12 cellular contexts compared by ENCODE assay signal in genomic region chr12:116524964-116525379, GRCh38. TPM values are rescaled to one million over a fixed set of nuclear protein-coding genes. Genes with fewer than 3 reads are reported as not detected.
DNase-seq lines count a peak whose midpoint lies in the region; ATAC-seq and TF ChIP-seq lines count a peak whose summit lies in the region.
"Had no signal": no experiment of that assay in that cellular context is flagged by ENCODE, and none has a peak within 500 bp of the region (broad histone marks: within the 10 kb centered on the region; RNA-seq: fewer than 3 reads in every experiment).

No MANE protein-coding gene starts in this region.

- H4K20me1 ChIP-seq in GM23248 (ENCODE audit: insufficient read depth) = no peaks in the 10 kb centered on the region

- TF ChIP-seq CTCF in adrenal gland (IDR thresholded peaks at IDR 0.05) = no peak

- H3K36me3 ChIP-seq in GM23248 (ENCODE audit: low read depth) (no peaks in the 10 kb centered on the region), adrenal gland (replicated peaks in 1 of 2) (no peaks in the 10 kb centered on the region)

- peak overlapping the region; percentile 80 for H3K4me2 ChIP-seq in GM23248 (ENCODE audit: unreplicated experiment)
- H3K4me2 ChIP-seq: KMS-11 had no signal

- peak overlapping the region; percentile 41; the same call in 1 of the 2 replicates for H3K4me3 ChIP-seq in GM23248
- H3K4me3 ChIP-seq in skeletal muscle cell (ENCODE audit: low read depth, low read length) = peak overlapping the region; percentile 7
- H3K4me3 ChIP-seq in adrenal gland = no peak overlapping the region

- H3F3A ChIP-seq in GM23248 (ENCODE audit: insufficient read depth) = peaks cover 60% of the 10 kb centered on the region

- H3K79me2 ChIP-seq in GM23248 (ENCODE audit: insufficient read depth) = no peaks in the 10 kb centered on the region

- in situ Hi-C loops in GM23248 (cut with MboI) = no loop called here

- no peak overlapping the region; the same call in 1 of the 2 replicates for H2AFZ ChIP-seq in GM23248

- ATAC-seq in SK-N-SH treated with all-trans-retinoic acid at 6 μM for 48 hours = peak; percentile 50
- ATAC-seq: naive thymus-derived CD8-positive, alpha-beta T cell had no signal

- 45% methylated on average over 4 of the region's 4 CpGs for WGBS in GM23248 (ENCODE audit: low coverage in 1 of 2, low lambda C conversion rate in 2 of 2, missing lambda C conversion rate in 2 of 2), 2 experiments
- WGBS in adrenal gland, 4 donors = 58 to 70% (median 65%) methylated on average over 4 of the region's 4 CpGs

- intact Hi-C loops in adrenal gland (cut with DNase I) = no loop called here

- 0 out of 2 replicates have a peak overlapping the region, but pooled peaks have one; percentile 89 for H3K27ac ChIP-seq in GM23248
- H3K27ac ChIP-seq in adrenal gland = no peak overlapping the region
- H3K27ac ChIP-seq: KMS-11 had no signal

- peak overlapping the region; percentile 70; the same call in 1 of the 2 replicates for H3K9ac ChIP-seq in GM23248
- H3K9ac ChIP-seq: KMS-11 had no signal

- H3K4me1 ChIP-seq in GM23248 (ENCODE audit: insufficient read depth) = peaks cover 61% of the 10 kb centered on the region
- peaks cover 0 to 11% of the 10 kb centered on the region in 2 donors for H3K4me1 ChIP-seq in adrenal gland (replicated peaks in 1 of 2)

- DNase-seq in GM23248 (peak; percentile 49), fibroblast of peridontal ligament (ENCODE audit: extremely low read depth) (peak; percentile 45), skeletal muscle cell (ENCODE audit: low read depth) (peak; percentile 29), NOMO-1 (lab: John Stamatoyannopoulos, UW; ENCODE audit: unreplicated experiment in 2 of 2) (no peak), adrenal gland (no peak), NCI-H2107 treated with DMSO at 0.1 percent for 48 hours (lab: John Stamatoyannopoulos, UW; ENCODE audit: unreplicated experiment) (no peak), SIG-M5 (lab: John Stamatoyannopoulos, UW) (no peak)
- DNase-seq: DMS153; naive thymus-derived CD8-positive, alpha-beta T cell; stimulated activated CD4-positive, alpha-beta T cell treated with anti-CD3 and anti-CD28 coated beads, Interleukin-4, amount 100 ng/mL, for 4 hours had no signal

- no peaks in the 10 kb centered on the region for H3K9me2 ChIP-seq in GM23248 (ENCODE audit: insufficient read depth)

- H3K27me3 ChIP-seq in GM23248 (replicated peaks; ENCODE audit: insufficient read depth) (no peaks in the 10 kb centered on the region), adrenal gland (no peaks in the 10 kb centered on the region)

- H3K9me3 ChIP-seq in GM23248 (ENCODE audit: low read depth) (no peaks in the 10 kb centered on the region), adrenal gland (replicated peaks in 1 of 3) (no peaks in the 10 kb centered on the region)

- TF ChIP-seq POLR2A in adrenal gland (IDR thresholded peaks at IDR 0.05) = no peak

TF ChIP-seq in SK-N-SH treated with all-trans-retinoic acid at 6 μM for 48 hours, 23 proteins besides CTCF, POLR2A, EP300 and RAD21:
- no peak for TF ChIP-seq ZNF8 (CRISPR knock-in tag; IDR thresholded peaks at IDR 0.05)
- no peak for TF ChIP-seq CSRNP3 (CRISPR knock-in tag; IDR thresholded peaks at IDR 0.05)
- TF ChIP-seq, protein P1, sequence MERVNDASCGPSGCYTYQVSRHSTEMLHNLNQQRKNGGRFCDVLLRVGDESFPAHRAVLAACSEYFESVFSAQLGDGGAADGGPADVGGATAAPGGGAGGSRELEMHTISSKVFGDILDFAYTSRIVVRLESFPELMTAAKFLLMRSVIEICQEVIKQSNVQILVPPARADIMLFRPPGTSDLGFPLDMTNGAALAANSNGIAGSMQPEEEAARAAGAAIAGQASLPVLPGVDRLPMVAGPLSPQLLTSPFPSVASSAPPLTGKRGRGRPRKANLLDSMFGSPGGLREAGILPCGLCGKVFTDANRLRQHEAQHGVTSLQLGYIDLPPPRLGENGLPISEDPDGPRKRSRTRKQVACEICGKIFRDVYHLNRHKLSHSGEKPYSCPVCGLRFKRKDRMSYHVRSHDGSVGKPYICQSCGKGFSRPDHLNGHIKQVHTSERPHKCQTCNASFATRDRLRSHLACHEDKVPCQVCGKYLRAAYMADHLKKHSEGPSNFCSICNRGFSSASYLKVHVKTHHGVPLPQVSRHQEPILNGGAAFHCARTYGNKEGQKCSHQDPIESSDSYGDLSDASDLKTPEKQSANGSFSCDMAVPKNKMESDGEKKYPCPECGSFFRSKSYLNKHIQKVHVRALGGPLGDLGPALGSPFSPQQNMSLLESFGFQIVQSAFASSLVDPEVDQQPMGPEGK (CRISPR knock-in tag; IDR thresholded peaks at IDR 0.05; ENCODE audit: borderline replicate concordance) = no peak
- no peak for TF ChIP-seq ZFP30 (CRISPR knock-in tag; IDR thresholded peaks at IDR 0.05)
- no peak for TF ChIP-seq ZNF565 (CRISPR knock-in tag; conservative IDR thresholded peaks at IDR 0.05; ENCODE audit: low read depth)

RNA-seq across cellular contexts. Expression of gene MAP1LC3B2, which starts 34.2 kb away (rescaled TPM):
- total RNA-seq in GM23248 (2014; rRNA removed; shearing (Covaris generic)) = 0.32 and 0.63 TPM in 2 replicates
- polyA plus RNA-seq in GM23248 (2016; fragmentation: Nextera tagmentation; extraction: Ambion mirVana) (8.4 and 9.0 TPM in 2 replicates), adrenal gland (1 to 10 TPM in 2 of 3 donors, under 1 TPM in 1; 0.81 to 1.7 (median 1.3) TPM)
- total RNA-seq in adrenal gland = 1 to 10 TPM in 4 of 8 donors, under 1 TPM in 3, not detected in 1; 0.54 to 4.6 (median 2.5) TPM

Comparison
In these comparisons a context has a peak if more than half of its experiments do, and no peak if none do; other contexts are left out.
1. DNase-seq: peak in GM23248 (single experiment), fibroblast of peridontal ligament (single experiment) and skeletal muscle cell (single experiment); none in NOMO-1 (0 of 2), adrenal gland (0 of 7), NCI-H2107 treated with DMSO at 0.1 percent for 48 hours (single experiment) and SIG-M5 (single experiment).
2. H3K4me3 ChIP-seq: peak in GM23248 (single experiment) and skeletal muscle cell (single experiment); none in adrenal gland (0 of 4).